9 cellular contexts compared by ENCODE assay signal in genomic region chr7:140403878-140404564, GRCh38. TPM values are rescaled to one million over a fixed set of nuclear protein-coding genes. Genes with fewer than 3 reads are reported as not detected.
DNase-seq lines count a peak whose midpoint lies in the region; ATAC-seq and TF ChIP-seq lines count a peak whose summit lies in the region.
"Had no signal": no experiment of that assay in that cellular context is flagged by ENCODE, and none has a peak within 500 bp of the region (broad histone marks: within the 10 kb centered on the region; RNA-seq: fewer than 3 reads in every experiment).

A gene with protein sequence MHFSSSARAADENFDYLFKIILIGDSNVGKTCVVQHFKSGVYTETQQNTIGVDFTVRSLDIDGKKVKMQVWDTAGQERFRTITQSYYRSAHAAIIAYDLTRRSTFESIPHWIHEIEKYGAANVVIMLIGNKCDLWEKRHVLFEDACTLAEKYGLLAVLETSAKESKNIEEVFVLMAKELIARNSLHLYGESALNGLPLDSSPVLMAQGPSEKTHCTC (plus strand): TSS chr7:140404058. CDS start chr7:140407647, 3,589 bp downstream.

- no peaks in the 10 kb centered on the region for H3K9me3 ChIP-seq in right lobe of liver

- H3K4me3 Mint-ChIP-seq in T-helper 1 cell treated with Interleukin-12 subunit alpha and Interleukin-12 subunit beta and Interleukin-4 antibody, amounts not matched to agents 30 μg/mL and 1 μg/mL, for 36 hours: peak within 1 kb of the TSS; percentile 96
- H3K4me3 Mint-ChIP-seq in brain: peak within 1 kb of the TSS; percentile 2 to 77 (median 59)

- ATAC-seq in HG02884 (IDR thresholded peaks at IDR 0.05; ENCODE audit: unreplicated experiment) (peak; percentile 57), right lobe of liver (peak; percentile 92 to 98 (median 93)), GM19397 (IDR thresholded peaks at IDR 0.05; ENCODE audit: unreplicated experiment) (no peak), HG03139 (IDR thresholded peaks at IDR 0.05; ENCODE audit: unreplicated experiment) (no peak)

- H3K27me3 ChIP-seq in right lobe of liver: no peaks in the 10 kb centered on the region

- TF ChIP-seq POLR2A in right lobe of liver (IDR thresholded peaks at IDR 0.05): no peak

- TF ChIP-seq CTCF in brain (conservative IDR thresholded peaks at IDR 0.05) (no peak), right lobe of liver (IDR thresholded peaks at IDR 0.05) (no peak)

- no peak within 1 kb of the TSS for H3K27ac ChIP-seq in right lobe of liver
- H3K27ac ChIP-seq: SK-N-MC had no signal

- DNase-seq in right lobe of liver (peak; percentile 58 to 66 (median 60)), pons (ENCODE audit: low spot score) (no peak)
- DNase-seq in stimulated activated CD8-positive, alpha-beta memory T cell treated with anti-CD3 and anti-CD28 coated beads, Interleukin-4, amount 100 ng/mL, for 48 hours: peak; percentile 53

- H3K9me3 Mint-ChIP-seq in T-helper 1 cell treated with Interleukin-12 subunit alpha and Interleukin-12 subunit beta and Interleukin-4 antibody, amounts not matched to agents 30 μg/mL and 1 μg/mL, for 36 hours: no peaks in the 10 kb centered on the region
- H3K9me3 Mint-ChIP-seq in brain: peaks cover 0 to 4% (median 0%) of the 10 kb centered on the region in 5 experiments

- no peaks in the 10 kb centered on the region for H3K27me3 Mint-ChIP-seq in T-helper 1 cell treated with Interleukin-12 subunit alpha and Interleukin-12 subunit beta and Interleukin-4 antibody, amounts not matched to agents 30 μg/mL and 1 μg/mL, for 36 hours (ENCODE audit: low read depth)
- H3K27me3 Mint-ChIP-seq in brain: peaks cover 50% of the 10 kb centered on the region

- H3K4me1 ChIP-seq in right lobe of liver: no peaks in the 10 kb centered on the region

- H3K36me3 Mint-ChIP-seq in T-helper 1 cell treated with Interleukin-12 subunit alpha and Interleukin-12 subunit beta and Interleukin-4 antibody, amounts not matched to agents 30 μg/mL and 1 μg/mL, for 36 hours (ENCODE audit: low read depth): peaks cover 25% of the 10 kb centered on the region
- no peaks in the 10 kb centered on the region for H3K36me3 Mint-ChIP-seq in brain

- intact Hi-C loops in right lobe of liver (cut with DNase I): no loop called here

- H3K4me3 ChIP-seq in right lobe of liver: peak within 1 kb of the TSS; percentile 46 to 56 (median 56)
- H3K4me3 ChIP-seq: SK-N-MC had no signal

- peaks cover 26% of the 10 kb centered on the region for H3K4me1 Mint-ChIP-seq in T-helper 1 cell treated with Interleukin-12 subunit alpha and Interleukin-12 subunit beta and Interleukin-4 antibody, amounts not matched to agents 30 μg/mL and 1 μg/mL, for 36 hours (ENCODE audit: low read depth)
- peaks cover 9% of the 10 kb centered on the region for H3K4me1 Mint-ChIP-seq in brain

- H3K36me3 ChIP-seq in right lobe of liver: no peaks in the 10 kb centered on the region

- WGBS in right lobe of liver (ENCODE audit: insufficient coverage, low coverage, low lambda C conversion rate, missing lambda C conversion rate): 6% methylated on average over 16 of the region's 22 CpGs

- peak within 1 kb of the TSS; percentile 96 for H3K27ac Mint-ChIP-seq in T-helper 1 cell treated with Interleukin-12 subunit alpha and Interleukin-12 subunit beta and Interleukin-4 antibody, amounts not matched to agents 30 μg/mL and 1 μg/mL, for 36 hours
- peak within 1 kb of the TSS in 1 of 5 experiments; percentile 62 for H3K27ac Mint-ChIP-seq in brain

RNA-seq across cellular contexts. Expression of the gene that starts here (rescaled TPM):
- 0.75 TPM for polyA plus RNA-seq in brain (ENCODE audit: insufficient read depth, low read depth, low replicate concordance)
- total RNA-seq in right lobe of liver: 1 to 10 TPM in 1 of 6 experiments, under 1 TPM in 1, not detected in 4; 0.27 to 1.0 TPM

Comparison
In these comparisons a context has a peak if more than half of its experiments do, and no peak if none do; other contexts are left out.
1. ATAC-seq: peak in HG02884 (single experiment) and right lobe of liver (4 of 4); none in GM19397 (single experiment) and HG03139 (single experiment).